Comparison of ENCODE assay signal across 17 cellular contexts in the genomic region with DNA sequence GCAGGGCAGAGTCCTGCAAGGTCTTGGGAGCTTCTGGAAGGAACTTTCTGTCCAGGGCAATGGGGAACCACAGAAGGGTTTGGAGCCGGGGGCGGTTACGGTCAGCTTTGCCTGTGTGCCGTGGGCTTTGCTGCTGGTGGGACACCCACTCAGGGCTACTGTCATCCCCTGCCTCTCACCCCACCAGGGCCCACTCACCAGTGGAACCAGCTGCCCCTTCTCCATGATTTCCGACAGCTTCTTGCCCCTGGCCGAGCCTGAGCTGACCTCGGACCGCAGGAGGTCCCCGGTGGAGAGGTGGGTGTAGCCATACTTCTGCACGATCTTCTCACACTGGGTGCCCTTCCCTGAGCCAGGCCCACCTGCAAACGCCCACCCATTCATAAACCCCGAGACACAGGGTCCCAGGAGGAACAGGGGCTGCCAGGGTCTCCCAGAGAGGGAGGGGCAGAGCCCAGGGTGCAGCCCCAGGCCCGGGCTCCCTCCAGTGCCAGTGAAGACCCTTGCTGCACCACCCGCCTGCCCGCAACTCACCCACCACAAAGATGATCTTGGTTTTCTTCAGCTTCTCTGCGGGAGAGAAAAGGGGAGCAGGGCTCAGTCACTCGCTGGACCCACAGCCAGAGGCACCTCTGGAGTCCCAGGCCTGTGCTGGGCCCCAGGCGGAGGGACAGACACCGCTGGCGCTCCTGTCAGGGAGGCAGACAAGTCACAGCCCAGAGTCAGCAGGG. TPM values are rescaled to one million over a fixed set of nuclear protein-coding genes. Genes with fewer than 3 reads are reported as not detected.
A peak's percentile ranks its signal among the peaks of the same experiment; 100 is the strongest.
DNase-seq lines count a peak whose midpoint lies in the region; ATAC-seq and TF ChIP-seq lines count a peak whose summit lies in the region.
"Had no signal": no experiment of that assay in that cellular context is flagged by ENCODE, and none has a peak within 500 bp of the region (broad histone marks: within the 10 kb centered on the region; RNA-seq: fewer than 3 reads in every experiment).

No MANE protein-coding gene starts in this region.

- H3K4me3 ChIP-seq in HEK293 (ENCODE audit: low read depth, low read length) = no peak overlapping the region
- H3K4me3 ChIP-seq in ascending aorta = no peak overlapping the region
- H3K4me3 ChIP-seq in skeletal muscle tissue (ENCODE audit: low read length in 3 of 3) = no peak overlapping the region
- no peak overlapping the region for H3K4me3 ChIP-seq in H7 (ENCODE audit: insufficient read depth, low read depth, low read length)
- H3K4me3 ChIP-seq: GM12878, HAP-1, Peyer's patch had no signal

- CTCF ChIA-PET in HEK293 (lab: Yijun Ruan, JAX) = interaction anchor here (0.5 to 1.4 kb wide), 6 partner anchors 38 to 690 kb away, joined by 3 to 7 read pairs (median 6); partner anchors contain the start of gene TOR2A

- intact Hi-C loops in ascending aorta (cut with DNase I) = loop anchor here (5.0 kb wide), 1 partner anchor 70 kb away; the partner anchor contains the start of gene FPGS

- DNase-seq in ascending aorta (ENCODE audit: low spot score in 2 of 2) (no peak), H7 (no peak), NCI-H187 treated with DMSO at 0.1 percent for 48 hours (lab: John Stamatoyannopoulos, UW) (no peak)
- no peak for DNase-seq in activated naive CD4-positive, alpha-beta T cell treated with anti-CD3 and anti-CD28 coated beads, Interleukin-2, amount 50 U/mL, for 72 hours (ENCODE audit: low spot score in 2 of 2)
- DNase-seq: AML-193; CD4-positive, alpha-beta T cell; DMS79; NCI-H146; NCI-H446; NCI-H748 treated with DMSO at 0.1 percent for 48 hours; Peyer's patch; SHP77 had no signal

- H3K9ac ChIP-seq in skeletal muscle tissue (ENCODE audit: low read depth in 1 of 3, low read length in 3 of 3) = peak overlapping the region in 2 of 3 donors; percentile 21 to 76

- H3K9me3 Mint-ChIP-seq in activated naive CD4-positive, alpha-beta T cell treated with anti-CD3 and anti-CD28 coated beads, Interleukin-2, amount 50 U/mL, for 72 hours = no peaks in the 10 kb centered on the region
- H3K9me3 Mint-ChIP-seq: CD4-positive, alpha-beta T cell had no signal

- H3K27ac Mint-ChIP-seq in activated naive CD4-positive, alpha-beta T cell treated with anti-CD3 and anti-CD28 coated beads, Interleukin-2, amount 50 U/mL, for 72 hours = no peak overlapping the region
- H3K27ac Mint-ChIP-seq: CD4-positive, alpha-beta T cell had no signal

- H3K36me3 Mint-ChIP-seq in activated naive CD4-positive, alpha-beta T cell treated with anti-CD3 and anti-CD28 coated beads, Interleukin-2, amount 50 U/mL, for 72 hours = no peaks in the 10 kb centered on the region

- H3K27me3 ChIP-seq in ascending aorta (no peaks in the 10 kb centered on the region), layer of hippocampus (ENCODE audit: control insufficient read depth, insufficient read depth, low read length) (no peaks in the 10 kb centered on the region), skeletal muscle tissue (ENCODE audit: control insufficient read depth in 3 of 3, insufficient read depth in 3 of 3, low read length in 3 of 3) (no peaks in the 10 kb centered on the region), H7 (ENCODE audit: control insufficient read depth, insufficient read depth, low read length) (no peaks in the 10 kb centered on the region; the same call in 1 of the 2 replicates)
- H3K27me3 ChIP-seq: Peyer's patch had no signal

- H3K27ac ChIP-seq in HEK293 (ENCODE audit: extremely low read depth, low read depth, low read length) = no peak overlapping the region
- peak overlapping the region; percentile 76 to 80 for H3K27ac ChIP-seq in ascending aorta
- H3K27ac ChIP-seq in layer of hippocampus (ENCODE audit: low read depth, low read length) = peak overlapping the region; percentile 60
- H3K27ac ChIP-seq in skeletal muscle tissue (ENCODE audit: low read depth, low read length) = no peak overlapping the region
- H3K27ac ChIP-seq: Peyer's patch had no signal

- H3K9me3 ChIP-seq in HEK293 (ENCODE audit: control insufficient read depth, insufficient read depth, low read depth, low read length) (no peaks in the 10 kb centered on the region), ascending aorta (no peaks in the 10 kb centered on the region), skeletal muscle tissue (ENCODE audit: control insufficient read depth in 3 of 3, low read length in 3 of 3) (no peaks in the 10 kb centered on the region)
- H3K9me3 ChIP-seq: HAP-1, Peyer's patch had no signal

- TF ChIP-seq CTCF in HEK293 (tag by site-specific recombination; IDR thresholded peaks at IDR 0.05) (no peak), ascending aorta (IDR thresholded peaks at IDR 0.05) (no peak)

- H3K36me3 ChIP-seq in HEK293 (ENCODE audit: control insufficient read depth in 2 of 2, insufficient read depth in 1 of 2, low read length in 2 of 2) (peaks cover 0 to 49% of the 10 kb centered on the region in 2 experiments; a peak in 2 of 3 replicates), ascending aorta (peaks cover 14 to 43% of the 10 kb centered on the region in 2 donors), skeletal muscle tissue (ENCODE audit: control insufficient read depth in 3 of 3, insufficient read depth in 3 of 3, low read length in 3 of 3) (peaks cover 51 to 54% (median 51%) of the 10 kb centered on the region in 3 donors), H7 (replicated peaks; ENCODE audit: control insufficient read depth, insufficient read depth, low read length) (no peaks in the 10 kb centered on the region)
- H3K36me3 ChIP-seq: HAP-1, Peyer's patch had no signal

- no peaks in the 10 kb centered on the region; the same call in 1 of the 2 replicates for H3K4me1 ChIP-seq in HEK293 (ENCODE audit: control insufficient read depth, insufficient read depth, low read length)
- peaks cover 21 to 39% of the 10 kb centered on the region in 2 donors for H3K4me1 ChIP-seq in ascending aorta
- H3K4me1 ChIP-seq in skeletal muscle tissue (ENCODE audit: control insufficient read depth in 3 of 3, insufficient read depth in 3 of 3, low read length in 3 of 3) = peaks cover 46 to 77% (median 51%) of the 10 kb centered on the region in 3 donors
- H3K4me1 ChIP-seq: HAP-1 had no signal

- ATAC-seq in activated naive CD4-positive, alpha-beta T cell treated with anti-CD3 and anti-CD28 coated beads, Interleukin-2, amount 50 U/mL, for 72 hours = no peak
- ATAC-seq: GM12878 had no signal

- POLR2A ChIA-PET in HEK293 (lab: Yijun Ruan, JAX) = interaction anchor here (1.5 kb wide), 1 partner anchor 10 kb away, joined by 3 read pairs; no protein-coding TSS in a partner anchor

TF ChIP-seq in HEK293, 187 proteins besides CTCF, POLR2A, EP300 and RAD21 (continues in another document):
- TF ChIP-seq KLF7 (tag by site-specific recombination; IDR thresholded peaks at IDR 0.05; ENCODE audit: borderline replicate concordance) (no peak), ZNF394 (tag by site-specific recombination; IDR thresholded peaks at IDR 0.05; ENCODE audit: borderline replicate concordance) (no peak), ZNF274 (IDR thresholded peaks at IDR 0.05; ENCODE audit: low read length) (no peak), ZNF274 (tag by site-specific recombination; IDR thresholded peaks at IDR 0.05; ENCODE audit: borderline replicate concordance) (no peak), EGR2 (tag by site-specific recombination; IDR thresholded peaks at IDR 0.05; ENCODE audit: low read depth) (peak; percentile 77), GLI2 (tag by site-specific recombination; IDR thresholded peaks at IDR 0.05; ENCODE audit: borderline replicate concordance, low read depth) (no peak), ELK4 (IDR thresholded peaks at IDR 0.05; ENCODE audit: borderline replicate concordance, low read depth, low read length) (no peak), ZFHX2 (tag by site-specific recombination; conservative IDR thresholded peaks at IDR 0.05) (peak; percentile 68)
- TF ChIP-seq, protein P1, sequence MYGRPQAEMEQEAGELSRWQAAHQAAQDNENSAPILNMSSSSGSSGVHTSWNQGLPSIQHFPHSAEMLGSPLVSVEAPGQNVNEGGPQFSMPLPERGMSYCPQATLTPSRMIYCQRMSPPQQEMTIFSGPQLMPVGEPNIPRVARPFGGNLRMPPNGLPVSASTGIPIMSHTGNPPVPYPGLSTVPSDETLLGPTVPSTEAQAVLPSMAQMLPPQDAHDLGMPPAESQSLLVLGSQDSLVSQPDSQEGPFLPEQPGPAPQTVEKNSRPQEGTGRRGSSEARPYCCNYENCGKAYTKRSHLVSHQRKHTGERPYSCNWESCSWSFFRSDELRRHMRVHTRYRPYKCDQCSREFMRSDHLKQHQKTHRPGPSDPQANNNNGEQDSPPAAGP (tag by site-specific recombination; IDR thresholded peaks at IDR 0.05) = no peak

RNA-seq across cellular contexts. Expression of gene AK1, which starts 4.8 kb away (rescaled TPM):
- total RNA-seq in ascending aorta (64.5 TPM), skeletal muscle tissue (359 TPM)
- 18.5 and 20.4 TPM in 2 replicates for total RNA-seq in H7 (2014; rRNA removed; shearing (Covaris generic))
- 10 to 100 TPM; 19.0 to 31.3 TPM for total RNA-seq in activated naive CD4-positive, alpha-beta T cell treated with anti-CD3 and anti-CD28 coated beads, Interleukin-2, amount 50 U/mL, for 72 hours

RNA-seq across cellular contexts. Expression of gene ENG, which starts 18.2 kb away (rescaled TPM):
- total RNA-seq in ascending aorta (675 TPM), skeletal muscle tissue (9.4 TPM)
- 1.4 and 1.8 TPM in 2 replicates for total RNA-seq in H7 (2014; rRNA removed; shearing (Covaris generic))
- 10 to 100 TPM; 12.9 to 24.1 TPM for total RNA-seq in activated naive CD4-positive, alpha-beta T cell treated with anti-CD3 and anti-CD28 coated beads, Interleukin-2, amount 50 U/mL, for 72 hours

RNA-seq across cellular contexts. Expression of gene ST6GALNAC6, which starts 26.7 kb away (rescaled TPM):
- 172 TPM for total RNA-seq in ascending aorta
- 33.9 TPM for total RNA-seq in skeletal muscle tissue
- 30.6 and 37.4 TPM in 2 replicates for total RNA-seq in H7 (2014; rRNA removed; shearing (Covaris generic))
- total RNA-seq in activated naive CD4-positive, alpha-beta T cell treated with anti-CD3 and anti-CD28 coated beads, Interleukin-2, amount 50 U/mL, for 72 hours = 10 to 100 TPM; 55.2 to 56.1 TPM

RNA-seq across cellular contexts. Expression of gene ST6GALNAC4, which starts 44.2 kb away (rescaled TPM):
- total RNA-seq in ascending aorta = 134 TPM
- total RNA-seq in skeletal muscle tissue = 23.5 TPM
- 18.5 and 24.6 TPM in 2 replicates for total RNA-seq in H7 (2014; rRNA removed; shearing (Covaris generic))
- 10 to 100 TPM; 24.5 to 43.2 TPM for total RNA-seq in activated naive CD4-positive, alpha-beta T cell treated with anti-CD3 and anti-CD28 coated beads, Interleukin-2, amount 50 U/mL, for 72 hours

RNA-seq across cellular contexts. Expression of gene PIP5KL1, which starts 57.9 kb away (rescaled TPM):
- not detected for total RNA-seq in ascending aorta
- not detected for total RNA-seq in skeletal muscle tissue
- total RNA-seq in H7 (2014; rRNA removed; shearing (Covaris generic)) = 0.94 and 3.4 TPM in 2 replicates
- total RNA-seq in activated naive CD4-positive, alpha-beta T cell treated with anti-CD3 and anti-CD28 coated beads, Interleukin-2, amount 50 U/mL, for 72 hours = 1 to 10 TPM; 4.0 to 6.8 TPM

Comparison
In these comparisons a context has a peak if more than half of its experiments do, and no peak if none do; other contexts are left out.
1. H3K27ac ChIP-seq: peak in ascending aorta (2 of 2) and layer of hippocampus (single experiment); none in HEK293 (single experiment) and skeletal muscle tissue (single experiment).
2. RNA of gene ENG, which starts 18.2 kb away (total RNA-seq): 675 TPM in ascending aorta (single experiment); 12.9 to 24.1 TPM in activated naive CD4-positive, alpha-beta T cell treated with anti-CD3 and anti-CD28 coated beads, Interleukin-2, amount 50 U/mL, for 72 hours, 9.4 TPM in skeletal muscle tissue (single experiment) and 1.4 to 1.8 TPM in H7; every median in the first group is over 10 times any median in the second.